ENCODE assay signal across 10 cellular contexts in the genomic region with DNA sequence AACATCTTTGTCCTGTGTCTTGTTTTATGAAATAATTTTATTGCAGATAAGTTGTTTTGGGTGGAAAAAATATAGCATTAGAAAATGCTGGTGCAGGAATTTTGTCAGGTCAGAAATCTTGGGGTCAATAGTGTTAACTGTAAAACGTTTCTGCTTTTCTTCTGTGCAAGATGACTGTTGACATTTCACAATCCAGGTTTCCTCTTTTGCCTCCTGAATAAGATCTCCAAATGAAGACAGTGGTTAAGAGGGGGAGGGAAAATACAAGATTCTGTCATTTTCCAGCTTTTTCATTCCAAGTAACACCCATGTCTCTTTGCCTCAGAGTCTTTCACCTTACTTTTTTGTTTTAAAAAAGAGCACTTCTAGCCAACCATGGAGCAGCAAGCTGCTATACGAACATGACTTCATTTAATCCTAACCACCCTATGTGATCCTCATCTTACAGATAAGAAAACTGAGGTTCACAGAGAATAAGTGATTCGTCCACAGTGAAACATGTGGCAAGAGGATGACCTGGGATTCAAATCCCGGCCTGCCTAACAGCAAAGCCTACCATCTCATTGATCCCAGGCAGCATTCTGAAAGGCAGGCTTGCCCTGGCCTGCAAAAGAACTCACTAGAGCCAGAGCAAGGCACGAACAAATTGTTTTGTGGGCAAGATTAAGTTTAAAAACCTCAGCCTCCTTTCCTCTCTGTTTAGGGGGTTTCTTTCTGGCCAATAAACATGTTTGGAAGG. TPM values are rescaled to one million over a fixed set of nuclear protein-coding genes. Genes with fewer than 3 reads are reported as not detected.
DNase-seq lines count a peak whose midpoint lies in the region; ATAC-seq and TF ChIP-seq lines count a peak whose summit lies in the region.
"Had no signal": no experiment of that assay in that cellular context is flagged by ENCODE, and none has a peak within 500 bp of the region (broad histone marks: within the 10 kb centered on the region; RNA-seq: fewer than 3 reads in every experiment).

No MANE protein-coding gene starts in this region.

- H3K36me3 ChIP-seq in GM06990 (ENCODE audit: control insufficient read depth, insufficient read depth, low read length) (peaks cover 1% of the 10 kb centered on the region), duodenal mucosa (ENCODE audit: control insufficient read depth in 1 of 2, insufficient read depth in 2 of 2, low read length in 2 of 2) (no peaks in the 10 kb centered on the region), neutrophil (peaks cover 21% of the 10 kb centered on the region), aorta (ENCODE audit: control insufficient read depth in 1 of 2, insufficient read depth in 2 of 2, low read length in 1 of 2) (no peaks in the 10 kb centered on the region)
- H3K36me3 ChIP-seq: SJSA1 had no signal

- no peaks in the 10 kb centered on the region for H3K9me3 ChIP-seq in duodenal mucosa (ENCODE audit: control insufficient read depth in 1 of 2, low read length in 2 of 2)
- no peaks in the 10 kb centered on the region for H3K9me3 ChIP-seq in neutrophil
- H3K9me3 ChIP-seq in aorta (ENCODE audit: control insufficient read depth, low read length) = no peaks in the 10 kb centered on the region
- H3K9me3 ChIP-seq: SJSA1 had no signal

- WGBS in aorta, 2 donors = 64 to 67% methylated on average over 5 of the region's 5 CpGs

- H3K9ac ChIP-seq in duodenal mucosa (ENCODE audit: low read depth in 1 of 2, low read length in 2 of 2) = no peak overlapping the region

- no peak for DNase-seq in GM06990 (ENCODE audit: extremely low read depth, insufficient read length)
- peak; percentile 61 to 90 for DNase-seq in NOMO-1 (lab: John Stamatoyannopoulos, UW; ENCODE audit: unreplicated experiment in 2 of 2)
- DNase-seq in aorta = no peak
- DNase-seq in NCI-H1092 treated with DMSO at 0.1 percent for 48 hours (lab: John Stamatoyannopoulos, UW) = no peak
- no peak for DNase-seq in erythroblast (lab: John Stamatoyannopoulos, UW)
- DNase-seq: NCI-H2107 had no signal

- H3K4me1 ChIP-seq in duodenal mucosa (ENCODE audit: control insufficient read depth in 1 of 2, insufficient read depth in 2 of 2, low read length in 2 of 2) (peaks cover 17 to 24% of the 10 kb centered on the region in 2 donors), neutrophil (ENCODE audit: control insufficient read depth in 1 of 2, insufficient read depth in 1 of 2, low read depth in 1 of 2, low read length in 1 of 2) (peaks cover 79 to 89% of the 10 kb centered on the region in 2 experiments), aorta (ENCODE audit: control insufficient read depth in 1 of 2, insufficient read depth in 2 of 2, low read length in 2 of 2) (no peaks in the 10 kb centered on the region)
- H3K4me1 ChIP-seq: SJSA1 had no signal

- H3K27ac ChIP-seq in duodenal mucosa (ENCODE audit: low read depth, low read length) (no peak overlapping the region), neutrophil (peak overlapping the region; percentile 97), aorta (ENCODE audit: low read depth in 1 of 2, low read length in 2 of 2) (peak overlapping the region in 1 of 2 donors; percentile 57)
- H3K27ac ChIP-seq: SJSA1 had no signal

- no peak for TF ChIP-seq CTCF in GM06990 (IDR thresholded peaks at IDR 0.05; ENCODE audit: insufficient read depth, low read length, poor library complexity, severe bottlenecking)
- TF ChIP-seq CTCF in neutrophil (IDR thresholded peaks at IDR 0.05) = no peak

- ATAC-seq in aorta (ENCODE audit: low FRiP score) (no peak), GM19455 (IDR thresholded peaks at IDR 0.05; ENCODE audit: unreplicated experiment) (no peak)

- peak overlapping the region; percentile 81 for H3K4me3 ChIP-seq in GM06990 (replicated peaks; ENCODE audit: low read depth, low read length)
- H3K4me3 ChIP-seq in duodenal mucosa (ENCODE audit: low read depth in 1 of 2, low read length in 2 of 2) = peak overlapping the region; percentile 26 to 42
- H3K4me3 ChIP-seq in neutrophil (ENCODE audit: low read depth in 1 of 2, low read length in 1 of 2) = peak overlapping the region; percentile 96 to 98
- no peak overlapping the region for H3K4me3 ChIP-seq in aorta (ENCODE audit: low read length in 2 of 2)
- H3K4me3 ChIP-seq: SJSA1 had no signal

- intact Hi-C loops in aorta (cut with DNase I) = no loop called here

- H3K27me3 ChIP-seq in GM06990 (replicated peaks; ENCODE audit: control insufficient read depth, insufficient read depth, low read length) (no peaks in the 10 kb centered on the region), duodenal mucosa (ENCODE audit: control insufficient read depth in 1 of 2, insufficient read depth in 2 of 2, low read length in 2 of 2) (no peaks in the 10 kb centered on the region), neutrophil (no peaks in the 10 kb centered on the region), aorta (ENCODE audit: control insufficient read depth in 1 of 2, insufficient read depth in 2 of 2, low read length in 1 of 2) (no peaks in the 10 kb centered on the region)
- H3K27me3 ChIP-seq: SJSA1 had no signal

- TF ChIP-seq POLR2A in erythroblast (IDR thresholded peaks at IDR 0.05; ENCODE audit: low read length) = no peak

RNA-seq across cellular contexts. Expression of a gene that starts 3.0 kb away (rescaled TPM):
- total RNA-seq in aorta = 10 to 100 TPM; 14.6 to 32.9 TPM
- 10 to 100 TPM in 1 of 2 donors, 1 to 10 TPM in 1; 3.3 to 12.3 TPM for polyA plus RNA-seq in aorta
- total RNA-seq: SJSA1 had no signal

RNA-seq across cellular contexts. Expression of a gene that starts 48.3 kb away (rescaled TPM):
- total RNA-seq in aorta = 10 to 100 TPM; 31.7 to 40.7 TPM
- polyA plus RNA-seq in aorta = 10 to 100 TPM; 24.8 to 28.2 TPM

Comparison
In these comparisons a context has a peak if more than half of its experiments do, and no peak if none do; other contexts are left out.
1. DNase-seq: peak in NOMO-1 (2 of 2); none in GM06990 (single experiment), aorta (0 of 2), NCI-H1092 treated with DMSO at 0.1 percent for 48 hours (single experiment) and erythroblast (0 of 2).
2. H3K4me3 ChIP-seq: peak in GM06990 (single experiment), duodenal mucosa (2 of 2) and neutrophil (2 of 2); none in aorta (0 of 2).